ENCODE assay signal across 8 cellular contexts in the genomic region with DNA sequence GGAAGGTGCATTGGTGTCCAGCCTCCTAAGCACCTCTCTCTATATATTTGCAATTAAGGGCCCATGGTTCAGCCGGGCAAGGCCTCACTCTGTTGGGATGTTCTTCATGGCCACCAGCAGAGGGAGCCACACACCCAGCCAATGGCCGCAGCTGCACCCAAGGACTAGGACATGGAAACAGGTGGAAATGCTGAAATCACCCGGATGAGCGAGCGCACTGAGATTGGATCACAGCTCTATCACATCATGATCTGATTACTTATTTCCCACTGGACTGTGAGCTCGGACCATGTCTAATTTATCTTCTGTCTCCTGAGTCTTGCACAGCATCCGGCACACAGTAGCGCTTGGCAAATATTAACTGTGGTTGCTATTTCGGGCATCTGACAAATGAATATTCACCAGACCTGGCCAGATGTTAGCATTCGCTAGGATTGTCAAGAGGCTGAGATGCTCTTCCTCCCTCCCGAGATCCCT. TPM values are rescaled to one million over a fixed set of nuclear protein-coding genes. Genes with fewer than 3 reads are reported as not detected.
DNase-seq lines count a peak whose midpoint lies in the region; ATAC-seq, FAIRE-seq and TF ChIP-seq lines count a peak whose summit lies in the region.

No MANE protein-coding gene starts in this region.

- intact Hi-C loops in testis (cut with DNase I; ENCODE audit: low total_unique reads), result no loop called here

- ATAC-seq in A549, result peak; percentile 92 to 95
- peak; percentile 94 for ATAC-seq in gastroesophageal sphincter

- no peaks in the 10 kb centered on the region for H3K27me3 ChIP-seq in gastroesophageal sphincter
- H3K27me3 ChIP-seq in osteoblast (ENCODE audit: insufficient read depth, low read length), result no peaks in the 10 kb centered on the region
- no peaks in the 10 kb centered on the region for H3K27me3 ChIP-seq in testis

- peak; percentile 95 for FAIRE-seq in A549 (lab: Jason Lieb, UNC)

- H3K9me3 ChIP-seq in A549, result no peaks in the 10 kb centered on the region
- no peaks in the 10 kb centered on the region for H3K9me3 ChIP-seq in SK-N-MC (ENCODE audit: low read depth, low read length)
- H3K9me3 ChIP-seq in gastroesophageal sphincter, result no peaks in the 10 kb centered on the region
- H3K9me3 ChIP-seq in osteoblast (ENCODE audit: low read depth, low read length), result no peaks in the 10 kb centered on the region
- no peaks in the 10 kb centered on the region for H3K9me3 ChIP-seq in testis

- no peak for TF ChIP-seq POLR2A in A549 (IDR thresholded peaks at IDR 0.05; ENCODE audit: low read length)
- no peak for TF ChIP-seq POLR2A in gastroesophageal sphincter (IDR thresholded peaks at IDR 0.05)
- no peak for TF ChIP-seq POLR2A in testis (IDR thresholded peaks at IDR 0.05)

- peak overlapping the region; percentile 15; the same call in 2 of the 3 replicates for H3K4me3 ChIP-seq in A549
- H3K4me3 ChIP-seq in SK-N-MC, result no peak overlapping the region
- H3K4me3 ChIP-seq in gastroesophageal sphincter, result no peak overlapping the region
- H3K4me3 ChIP-seq in osteoblast (ENCODE audit: insufficient read depth, low read length), result no peak overlapping the region
- no peak overlapping the region for H3K4me3 ChIP-seq in testis

- TF ChIP-seq EP300 in A549 (IDR thresholded peaks at IDR 0.05), result no peak
- TF ChIP-seq EP300 in gastroesophageal sphincter (IDR thresholded peaks at IDR 0.05), result no peak

- no peak overlapping the region for H3K9ac ChIP-seq in SK-N-MC (ENCODE audit: insufficient read length)

- peaks cover 9% of the 10 kb centered on the region for H4K20me1 ChIP-seq in osteoblast (ENCODE audit: insufficient read depth, low read length)

- 11% methylated on average over 11 of the region's 11 CpGs for WGBS in A549 (ENCODE audit: missing lambda C conversion rate)
- 20 to 21% methylated on average over 7 to 11 of the region's 11 CpGs for WGBS in gastroesophageal sphincter (ENCODE audit: low coverage in 1 of 2), 2 donors
- WGBS in testis, 2 donors, result 49 to 56% methylated on average over 10 to 11 of the region's 11 CpGs

- H3K4me2 ChIP-seq in A549, result peak overlapping the region; percentile 70
- no peak overlapping the region for H3K4me2 ChIP-seq in osteoblast (ENCODE audit: insufficient read depth, low read length)

- H3K4me1 ChIP-seq in A549 (peaks cover 27% of the 10 kb centered on the region), gastroesophageal sphincter (peaks cover 0 to 5% (median 0%) of the 10 kb centered on the region in 3 donors), osteoblast (ENCODE audit: insufficient read depth, low read length) (no peaks in the 10 kb centered on the region), testis (no peaks in the 10 kb centered on the region)

- H3K36me3 ChIP-seq in SK-N-MC (ENCODE audit: insufficient read depth, low read length), result no peaks in the 10 kb centered on the region
- H3K36me3 ChIP-seq in gastroesophageal sphincter, result peaks cover 0 to 32% of the 10 kb centered on the region in 2 donors
- no peaks in the 10 kb centered on the region for H3K36me3 ChIP-seq in osteoblast (ENCODE audit: insufficient read depth, low read length)
- no peaks in the 10 kb centered on the region for H3K36me3 ChIP-seq in testis (ENCODE audit: low read depth, missing control alignments)

- TF ChIP-seq RAD21 in A549 (conservative IDR thresholded peaks at IDR 0.05 in 1 of 2, IDR thresholded peaks at IDR 0.05 in 1 of 2), result peak; percentile 100

- peak; percentile 95 to 97 for DNase-seq in A549 (ENCODE audit: low read depth in 1 of 2, low spot score in 1 of 2)
- DNase-seq in GM19238 (ENCODE audit: insufficient read length, low spot score), result peak; percentile 64
- peak; percentile 52 for DNase-seq in NCI-H1048 (lab: John Stamatoyannopoulos, UW)
- peak; percentile 53 for DNase-seq in SK-N-MC (ENCODE audit: low read depth, low spot score)
- DNase-seq in activated naive CD4-positive, alpha-beta T cell (lab: John Stamatoyannopoulos, UW), result peak; percentile 6 to 56 (median 42)
- DNase-seq in osteoblast (ENCODE audit: insufficient read length, low spot score, missing footprints), result peak; percentile 94
- DNase-seq in testis, result peak; percentile 77

- H3K27ac ChIP-seq in A549, result peak overlapping the region; percentile 60 to 77
- H3K27ac ChIP-seq in SK-N-MC, result no peak overlapping the region
- H3K27ac ChIP-seq in gastroesophageal sphincter, result peak overlapping the region in 1 of 4 donors; percentile 5
- H3K27ac ChIP-seq in osteoblast (ENCODE audit: low read depth, low read length), result no peak overlapping the region
- no peak overlapping the region for H3K27ac ChIP-seq in testis

- TF ChIP-seq CTCF in A549 (IDR thresholded peaks at IDR 0.05) (peak; percentile 99), gastroesophageal sphincter (IDR thresholded peaks at IDR 0.05) (peak in 3 of 4 experiments; percentile 94), osteoblast (IDR thresholded peaks at IDR 0.05; ENCODE audit: extremely low read depth, low read depth, low read length) (peak; percentile 92), testis (IDR thresholded peaks at IDR 0.05) (peak; percentile 73 to 87 (median 84))

- POLR2A ChIA-PET in A549 (lab: Yijun Ruan, JAX), result interaction anchor here (0.9 to 2.6 kb wide), 3 partner anchors 15 to 83 kb away, joined by 3 to 9 read pairs (median 4); a partner anchor contains a TSS

- CTCF ChIA-PET in A549 (lab: Yijun Ruan, JAX), result interaction anchor here (0.6 to 16.2 kb wide), 93 partner anchors 8 to 624 kb away, joined by 3 to 280 read pairs (median 4); a partner anchor contains a TSS

- no peak overlapping the region for H2AFZ ChIP-seq in osteoblast (ENCODE audit: low read length)

- H3K79me2 ChIP-seq in osteoblast (ENCODE audit: insufficient read depth, low read length), result no peaks in the 10 kb centered on the region

TF ChIP-seq in A549, 52 proteins besides CTCF, POLR2A, EP300 and RAD21 (continues in another document):
- TF ChIP-seq ZC3H11A (IDR thresholded peaks at IDR 0.05) (no peak), POLR2AphosphoS2 (conservative IDR thresholded peaks at IDR 0.05; ENCODE audit: low read length) (no peak), SMC3 (IDR thresholded peaks at IDR 0.05) (peak; percentile 99), ZFP36 (IDR thresholded peaks at IDR 0.05; ENCODE audit: borderline replicate concordance, partially characterized antibody) (no peak), CHD2 (IDR thresholded peaks at IDR 0.05; ENCODE audit: low read length, partially characterized antibody) (no peak), NPAS2 (CRISPR knock-in tag; IDR thresholded peaks at IDR 0.05; ENCODE audit: borderline replicate concordance) (no peak), RFX5 (IDR thresholded peaks at IDR 0.05) (0 out of 2 replicates have a peak, but pooled peaks have one; percentile 47), RNF2 (IDR thresholded peaks at IDR 0.05; ENCODE audit: borderline replicate concordance, low read depth) (no peak), HOXB13 (CRISPR knock-in tag; IDR thresholded peaks at IDR 0.05; ENCODE audit: low read depth) (no peak), FOSB (CRISPR knock-in tag; IDR thresholded peaks at IDR 0.05) (no peak), JUN (IDR thresholded peaks at IDR 0.05) (peak in 1 of 2 experiments; percentile 67; a peak in 2 of 5 replicates), MAFK (IDR thresholded peaks at IDR 0.05; ENCODE audit: partially characterized antibody) (no peak), MYC (IDR thresholded peaks at IDR 0.05; ENCODE audit: borderline replicate concordance, low read length) (no peak), NR3C1 (IDR thresholded peaks at IDR 0.05) (no peak), HEYL (CRISPR knock-in tag; IDR thresholded peaks at IDR 0.05) (no peak), CBX8 (IDR thresholded peaks at IDR 0.05) (no peak), JUNB (IDR thresholded peaks at IDR 0.05) (no peak), FOXS1 (CRISPR knock-in tag; IDR thresholded peaks at IDR 0.05) (no peak), PHF8 (IDR thresholded peaks at IDR 0.05; ENCODE audit: borderline replicate concordance, low read depth) (no peak)
- TF ChIP-seq, protein P1, sequence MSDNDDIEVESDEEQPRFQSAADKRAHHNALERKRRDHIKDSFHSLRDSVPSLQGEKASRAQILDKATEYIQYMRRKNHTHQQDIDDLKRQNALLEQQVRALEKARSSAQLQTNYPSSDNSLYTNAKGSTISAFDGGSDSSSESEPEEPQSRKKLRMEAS (IDR thresholded peaks at IDR 0.05), result peak; percentile 47
- TF ChIP-seq, protein P2, sequence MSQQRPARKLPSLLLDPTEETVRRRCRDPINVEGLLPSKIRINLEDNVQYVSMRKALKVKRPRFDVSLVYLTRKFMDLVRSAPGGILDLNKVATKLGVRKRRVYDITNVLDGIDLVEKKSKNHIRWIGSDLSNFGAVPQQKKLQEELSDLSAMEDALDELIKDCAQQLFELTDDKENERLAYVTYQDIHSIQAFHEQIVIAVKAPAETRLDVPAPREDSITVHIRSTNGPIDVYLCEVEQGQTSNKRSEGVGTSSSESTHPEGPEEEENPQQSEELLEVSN (IDR thresholded peaks at IDR 0.05; ENCODE audit: borderline replicate concordance, low read depth), result no peak
- TF ChIP-seq, protein P3, sequence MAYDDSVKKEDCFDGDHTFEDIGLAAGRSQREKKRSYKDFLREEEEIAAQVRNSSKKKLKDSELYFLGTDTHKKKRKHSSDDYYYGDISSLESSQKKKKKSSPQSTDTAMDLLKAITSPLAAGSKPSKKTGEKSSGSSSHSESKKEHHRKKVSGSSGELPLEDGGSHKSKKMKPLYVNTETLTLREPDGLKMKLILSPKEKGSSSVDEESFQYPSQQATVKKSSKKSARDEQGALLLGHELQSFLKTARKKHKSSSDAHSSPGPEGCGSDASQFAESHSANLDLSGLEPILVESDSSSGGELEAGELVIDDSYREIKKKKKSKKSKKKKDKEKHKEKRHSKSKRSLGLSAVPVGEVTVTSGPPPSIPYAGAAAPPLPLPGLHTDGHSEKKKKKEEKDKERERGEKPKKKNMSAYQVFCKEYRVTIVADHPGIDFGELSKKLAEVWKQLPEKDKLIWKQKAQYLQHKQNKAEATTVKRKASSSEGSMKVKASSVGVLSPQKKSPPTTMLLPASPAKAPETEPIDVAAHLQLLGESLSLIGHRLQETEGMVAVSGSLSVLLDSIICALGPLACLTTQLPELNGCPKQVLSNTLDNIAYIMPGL (CRISPR knock-in tag; IDR thresholded peaks at IDR 0.05; ENCODE audit: borderline replicate concordance), result no peak

RNA-seq across cellular contexts. Expression of a gene that starts 31.2 kb away (rescaled TPM):
- polyA plus RNA-seq in A549 (2011; rRNA removed) (17.1 and 20.1 TPM in 2 replicates), A549 (2017; fragmentation: RNase III; extraction: RNeasy Plus Mini Kit Qiagen cat#74134 plus additional on column Dnase treatment) (57.4 to 80.8 TPM (median 77.4 TPM) in 3 replicates), testis (ENCODE audit: insufficient read depth, low read depth, low replicate concordance) (7.1 TPM)
- polyA plus RNA-seq in A549 (2012; cell fraction: cytosol; rRNA removed), result 18.2 and 20.9 TPM in 2 replicates
- polyA plus RNA-seq in A549 (2012; cell fraction: nucleus; rRNA removed), result 20.5 and 20.6 TPM in 2 replicates
- polyA minus RNA-seq in A549 (2011; rRNA and poly(A)+ RNA removed), result 34.3 and 36.5 TPM in 2 replicates
- total RNA-seq in gastroesophageal sphincter (10 to 100 TPM in 2 of 4 donors, 1 to 10 TPM in 2; 5.9 to 14.6 (median 10.2) TPM), osteoblast (14.4 and 17.0 TPM in 2 replicates), testis (1 to 10 TPM; 8.7 to 9.8 TPM)

Comparison
In these comparisons a context has a peak if more than half of its experiments do, and no peak if none do; other contexts are left out.
1. DNase-seq: peak in every context shown above with its lines; median percentile 96 in A549; 94 in osteoblast; 77 in testis; 64 in GM19238; 53 in SK-N-MC; 52 in NCI-H1048; 42 in activated naive CD4-positive, alpha-beta T cell.
2. H3K27ac ChIP-seq: peak in A549 (2 of 2); none in SK-N-MC (single experiment), osteoblast (single experiment) and testis (0 of 2).
3. Peak in every context shown above with its lines, with median percentiles within 50 percentile points of each other: CTCF ChIP-seq.